In the genomic region with DNA sequence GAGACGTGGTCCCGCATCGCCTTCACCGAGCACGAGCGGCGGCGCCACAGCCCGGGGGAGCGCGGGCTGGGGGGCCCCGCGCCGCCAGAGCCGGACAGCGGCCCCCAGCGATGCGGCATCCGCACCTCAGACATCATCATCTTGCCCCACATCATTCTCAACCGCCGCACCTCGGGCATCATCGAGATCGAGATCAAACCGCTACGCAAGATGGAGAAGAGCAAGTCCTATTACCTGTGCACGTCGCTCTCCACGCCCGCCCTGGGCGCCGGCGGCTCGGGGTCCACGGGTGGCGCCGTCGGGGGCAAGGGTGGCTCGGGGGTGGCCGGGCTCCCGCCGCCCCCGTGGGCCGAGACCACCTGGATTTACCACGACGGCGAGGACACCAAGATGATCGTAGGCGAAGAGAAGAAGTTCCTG, we compare ENCODE assay signal across 8 cellular contexts. TPM values are rescaled to one million over a fixed set of nuclear protein-coding genes. Genes with fewer than 3 reads are reported as not detected.
A peak's percentile ranks its signal among the peaks of the same experiment; 100 is the strongest.
DNase-seq lines count a peak whose midpoint lies in the region; ATAC-seq and TF ChIP-seq lines count a peak whose summit lies in the region.

No MANE protein-coding gene starts in this region.

- intact Hi-C loops in activated CD4-positive, alpha-beta memory T cell treated with anti-CD3 and anti-CD28 coated beads for 36 hours (cut with micrococcal nuclease): loop anchor here (1.0 to 10.0 kb wide), 9 partner anchors 17 to 568 kb away; partner anchors contain the start of genes ACTR1A, ATP5MK, BORCS7 and PDCD11

- no peaks in the 10 kb centered on the region for H3K9me3 Mint-ChIP-seq in activated CD4-positive, alpha-beta memory T cell treated with anti-CD3 and anti-CD28 coated beads for 36 hours
- H3K9me3 Mint-ChIP-seq in osteocyte (ENCODE audit: unreplicated experiment): no peaks in the 10 kb centered on the region

- peak; percentile 56 for DNase-seq in activated CD4-positive, alpha-beta memory T cell treated with anti-CD3 and anti-CD28 coated beads for 36 hours
- DNase-seq in epithelial cell of proximal tubule (ENCODE audit: low read depth) (no peak), osteocyte (ENCODE audit: extremely low spot score, unreplicated experiment) (no peak), superior temporal gyrus (ENCODE audit: extremely low spot score) (no peak), iPS-NIHi7 (ENCODE audit: extremely low spot score) (no peak)

- peak overlapping the region; percentile 90 for H3K4me3 Mint-ChIP-seq in activated CD4-positive, alpha-beta memory T cell treated with anti-CD3 and anti-CD28 coated beads for 36 hours
- H3K4me3 Mint-ChIP-seq in osteocyte (ENCODE audit: unreplicated experiment): peak overlapping the region; percentile 88

- H3K4me3 ChIP-seq in epithelial cell of proximal tubule (ENCODE audit: low read depth, low read length): peak overlapping the region; percentile 93

- no peaks in the 10 kb centered on the region for H3K36me3 Mint-ChIP-seq in activated CD4-positive, alpha-beta memory T cell treated with anti-CD3 and anti-CD28 coated beads for 36 hours
- H3K36me3 Mint-ChIP-seq in osteocyte (ENCODE audit: unreplicated experiment): peaks cover 4% of the 10 kb centered on the region

- no peaks in the 10 kb centered on the region for H3K4me1 ChIP-seq in ES-I3 (ENCODE audit: insufficient read depth, low read length)

- CTCF ChIA-PET in activated CD4-positive, alpha-beta memory T cell treated with anti-CD3 and anti-CD28 coated beads for 36 hours (lab: Charles Lee): interaction anchor here (0.6 to 4.0 kb wide), 16 partner anchors 30 to 567 kb away, joined by 3 to 108 read pairs (median 6); partner anchors contain the start of gene NT5C2

- peaks cover 51% of the 10 kb centered on the region for H3K4me1 Mint-ChIP-seq in activated CD4-positive, alpha-beta memory T cell treated with anti-CD3 and anti-CD28 coated beads for 36 hours (ENCODE audit: low read depth)
- peaks cover 51% of the 10 kb centered on the region for H3K4me1 Mint-ChIP-seq in osteocyte (ENCODE audit: unreplicated experiment)

- H3K36me3 ChIP-seq in ES-I3 (ENCODE audit: insufficient read depth, low read length): no peaks in the 10 kb centered on the region

- no peak overlapping the region for H3K27ac Mint-ChIP-seq in activated CD4-positive, alpha-beta memory T cell treated with anti-CD3 and anti-CD28 coated beads for 36 hours
- no peak overlapping the region for H3K27ac Mint-ChIP-seq in osteocyte (ENCODE audit: unreplicated experiment)

- peak overlapping the region; percentile 73 for H3K9ac ChIP-seq in ES-I3 (ENCODE audit: low read depth, low read length)

- ATAC-seq in HG03571 (IDR thresholded peaks at IDR 0.05; ENCODE audit: unreplicated experiment) (peak; percentile 2), HG02970 (IDR thresholded peaks at IDR 0.05; ENCODE audit: low FRiP score, unreplicated experiment) (no peak)

- H3K27me3 Mint-ChIP-seq in activated CD4-positive, alpha-beta memory T cell treated with anti-CD3 and anti-CD28 coated beads for 36 hours: peaks cover 3% of the 10 kb centered on the region
- peaks cover 13% of the 10 kb centered on the region for H3K27me3 Mint-ChIP-seq in osteocyte (ENCODE audit: unreplicated experiment)

- no peaks in the 10 kb centered on the region for H3K9me3 ChIP-seq in ES-I3 (ENCODE audit: control insufficient read depth, insufficient read depth, low read length)

- POLR2A ChIA-PET in activated CD4-positive, alpha-beta memory T cell treated with anti-CD3 and anti-CD28 coated beads for 36 hours (lab: Charles Lee): interaction anchor here (1.2 to 1.6 kb wide), 3 partner anchors 135 to 278 kb away, joined by 4 to 10 read pairs (median 4); no protein-coding TSS in a partner anchor

- TF ChIP-seq CTCF in epithelial cell of proximal tubule (conservative IDR thresholded peaks at IDR 0.05; ENCODE audit: low read depth, low read length) (no peak), osteocyte (IDR thresholded peaks at IDR 0.05) (no peak)

RNA-seq across cellular contexts. Expression of gene CNNM2, which starts 0.7 kb away (rescaled TPM):
- 1 to 10 TPM; 4.0 to 4.2 TPM for total RNA-seq in activated CD4-positive, alpha-beta memory T cell treated with anti-CD3 and anti-CD28 coated beads for 36 hours
- total RNA-seq in epithelial cell of proximal tubule (1.2 and 1.3 TPM in 2 replicates), osteocyte (11.7 and 15.1 TPM in 2 replicates)

RNA-seq across cellular contexts. Expression of gene AS3MT, which starts 49.6 kb away (rescaled TPM):
- under 1 TPM; 0.59 to 0.85 TPM for total RNA-seq in activated CD4-positive, alpha-beta memory T cell treated with anti-CD3 and anti-CD28 coated beads for 36 hours
- total RNA-seq in epithelial cell of proximal tubule (10.7 and 17.1 TPM in 2 replicates), osteocyte (2.7 and 2.8 TPM in 2 replicates)
